19 cellular contexts compared by ENCODE assay signal in the genomic region with DNA sequence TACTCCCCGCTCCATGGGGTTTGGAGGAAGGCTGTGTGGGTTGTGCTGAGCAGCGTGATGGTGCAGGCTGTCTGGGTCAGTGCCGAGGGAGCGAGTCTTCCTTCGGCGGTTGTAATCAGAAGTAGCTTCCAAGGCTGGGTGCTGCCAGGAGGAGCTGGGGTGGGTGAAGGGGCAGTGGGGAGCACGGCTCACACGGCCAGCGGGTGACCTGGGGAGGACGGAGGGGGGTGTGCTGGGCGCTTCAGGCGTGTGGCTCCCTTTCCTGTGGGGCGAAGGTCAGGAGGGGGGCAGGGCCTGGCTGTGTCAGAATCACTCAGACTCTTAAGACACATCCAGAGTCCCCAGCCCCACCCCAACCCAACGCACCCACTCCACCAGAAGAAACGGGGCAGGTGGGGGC.
A peak's percentile ranks its signal among the peaks of the same experiment; 100 is the strongest.
DNase-seq lines count a peak whose midpoint lies in the region; ATAC-seq and TF ChIP-seq lines count a peak whose summit lies in the region.
"Had no signal": no experiment of that assay in that cellular context is flagged by ENCODE, and none has a peak within 500 bp of the region (broad histone marks: within the 10 kb centered on the region; RNA-seq: fewer than 3 reads in every experiment).

No MANE protein-coding gene starts in this region.

- CTCF ChIA-PET in HEK293T (lab: Yijun Ruan, JAX) = no interaction called here

- POLR2A ChIA-PET in HEK293T (lab: Yijun Ruan, JAX) = no interaction called here

- TF ChIP-seq EP300 in upper lobe of left lung (IDR thresholded peaks at IDR 0.05) = no peak

- H3K36me3 Mint-ChIP-seq in osteocyte (ENCODE audit: unreplicated experiment) = peaks cover 27% of the 10 kb centered on the region
- H3K36me3 Mint-ChIP-seq: memory B cell had no signal

- H3K9me3 ChIP-seq in left ventricle myocardium inferior (replicated peaks) = no peaks in the 10 kb centered on the region
- no peaks in the 10 kb centered on the region for H3K9me3 ChIP-seq in esophagus squamous epithelium
- H3K9me3 ChIP-seq in upper lobe of left lung = no peaks in the 10 kb centered on the region
- H3K9me3 ChIP-seq: A549, HAP-1, heart right ventricle, neutrophil had no signal

- 74 to 82% methylated on average over 6 to 12 of the region's 15 CpGs for WGBS in esophagus squamous epithelium, 2 donors
- WGBS in upper lobe of left lung, 2 donors = 84 to 85% methylated on average over 10 to 15 of the region's 15 CpGs

- H3K27ac ChIP-seq in left ventricle myocardium inferior (replicated peaks) (peak overlapping the region; percentile 95), esophagus squamous epithelium (peak overlapping the region; percentile 46 to 91 (median 78)), upper lobe of left lung (peak overlapping the region in 3 of 4 donors; percentile 63 to 81 (median 72))
- H3K27ac ChIP-seq: neutrophil had no signal

- DNase-seq in left ventricle myocardium inferior (no peak), cardiac septum (ENCODE audit: low spot score) (no peak), esophagus squamous epithelium (lab: John Stamatoyannopoulos, UW) (no peak), osteocyte (ENCODE audit: extremely low spot score, unreplicated experiment) (no peak), upper lobe of left lung (peak in 1 of 2 donors; percentile 58), HEK293T (ENCODE audit: extremely low spot score) (no peak), occipital lobe (lab: John Stamatoyannopoulos, UW) (no peak), SKM-1 treated with dmso at 0.1 percent for 144 hours (lab: John Stamatoyannopoulos, UW; ENCODE audit: unreplicated experiment) (no peak)
- DNase-seq: activated CD4-positive, alpha-beta T cell treated with anti-CD3 and anti-CD28 coated beads, Interleukin-2, amount 50 U/mL, for 1 hour; activated naive CD4-positive, alpha-beta T cell treated with anti-CD3 and anti-CD28 coated beads, Interleukin-2, amount 10 ng/mL, durations not matched to agents 7 days and 5 days; activated T-cell treated with anti-CD3 and anti-CD28 coated beads for 4 hours; CD4-positive, CD25-positive, alpha-beta regulatory T cell; heart right ventricle; NCI-H1436; SW 1271 had no signal

- no peaks in the 10 kb centered on the region for H3K27me3 Mint-ChIP-seq in osteocyte (ENCODE audit: unreplicated experiment)
- H3K27me3 Mint-ChIP-seq: CD4-positive, CD25-positive, alpha-beta regulatory T cell had no signal

- TF ChIP-seq CTCF in left ventricle myocardium inferior (IDR thresholded peaks at IDR 0.05; ENCODE audit: borderline replicate concordance) = no peak
- no peak for TF ChIP-seq CTCF in esophagus squamous epithelium (IDR thresholded peaks at IDR 0.05)
- no peak for TF ChIP-seq CTCF in osteocyte (IDR thresholded peaks at IDR 0.05)
- TF ChIP-seq CTCF in upper lobe of left lung (IDR thresholded peaks at IDR 0.05) = no peak

- H3K9me3 Mint-ChIP-seq in osteocyte (ENCODE audit: unreplicated experiment) = no peaks in the 10 kb centered on the region
- H3K9me3 Mint-ChIP-seq: activated naive CD4-positive, alpha-beta T cell treated with anti-CD3 and anti-CD28 coated beads, Interleukin-2, amount 10 ng/mL, durations not matched to agents 7 days and 5 days; CD4-positive, CD25-positive, alpha-beta regulatory T cell; memory B cell had no signal

- peak overlapping the region; percentile 99 for H3K27ac Mint-ChIP-seq in osteocyte (ENCODE audit: unreplicated experiment)
- H3K27ac Mint-ChIP-seq: activated naive CD4-positive, alpha-beta T cell treated with anti-CD3 and anti-CD28 coated beads, Interleukin-2, amount 10 ng/mL, durations not matched to agents 7 days and 5 days; CD4-positive, CD25-positive, alpha-beta regulatory T cell had no signal

- no peak for ATAC-seq in upper lobe of left lung (ENCODE audit: low FRiP score in 2 of 2)

- H3K4me1 Mint-ChIP-seq in osteocyte (ENCODE audit: unreplicated experiment) = peaks cover 83% of the 10 kb centered on the region
- H3K4me1 Mint-ChIP-seq: CD4-positive, CD25-positive, alpha-beta regulatory T cell had no signal

- H3K36me3 ChIP-seq in left ventricle myocardium inferior = peaks cover 16% of the 10 kb centered on the region
- H3K36me3 ChIP-seq in esophagus squamous epithelium = peaks cover 0 to 26% (median 0%) of the 10 kb centered on the region in 3 donors
- peaks cover 0 to 4% (median 1%) of the 10 kb centered on the region in 4 donors for H3K36me3 ChIP-seq in upper lobe of left lung
- H3K36me3 ChIP-seq: neutrophil had no signal

- no peak for TF ChIP-seq POLR2A in esophagus squamous epithelium (IDR thresholded peaks at IDR 0.05)
- no peak for TF ChIP-seq POLR2A in upper lobe of left lung (IDR thresholded peaks at IDR 0.05)

- H3K4me1 ChIP-seq in left ventricle myocardium inferior (peaks cover 86% of the 10 kb centered on the region), esophagus squamous epithelium (peaks cover 29 to 77% (median 43%) of the 10 kb centered on the region in 3 donors), upper lobe of left lung (peaks cover 50 to 69% (median 58%) of the 10 kb centered on the region in 4 donors)
- H3K4me1 ChIP-seq: HAP-1 had no signal

- H3K27me3 ChIP-seq in left ventricle myocardium inferior (ENCODE audit: low read depth) = no peaks in the 10 kb centered on the region
- H3K27me3 ChIP-seq in esophagus squamous epithelium = no peaks in the 10 kb centered on the region
- H3K27me3 ChIP-seq in upper lobe of left lung = no peaks in the 10 kb centered on the region

- H3K4me3 ChIP-seq in left ventricle myocardium inferior = no peak overlapping the region
- H3K4me3 ChIP-seq in esophagus squamous epithelium = no peak overlapping the region
- no peak overlapping the region for H3K4me3 ChIP-seq in upper lobe of left lung
- H3K4me3 ChIP-seq: A549, HAP-1, heart right ventricle had no signal

- intact Hi-C loops in left ventricle myocardium inferior (cut with micrococcal nuclease) = no loop called here
- intact Hi-C loops in cardiac septum (cut with DNase I) = loop anchor here (2.0 kb wide), 1 partner anchor 60 kb away; a partner anchor contains a TSS
- intact Hi-C loops in esophagus squamous epithelium (cut with DNase I) = loop anchor here (10.0 kb wide), 1 partner anchor 58 kb away; a partner anchor contains a TSS

- peak overlapping the region; percentile 63 for H3K4me3 Mint-ChIP-seq in osteocyte (ENCODE audit: unreplicated experiment)
- H3K4me3 Mint-ChIP-seq: activated naive CD4-positive, alpha-beta T cell treated with anti-CD3 and anti-CD28 coated beads, Interleukin-2, amount 10 ng/mL, durations not matched to agents 7 days and 5 days; CD4-positive, CD25-positive, alpha-beta regulatory T cell had no signal

TF ChIP-seq in HEK293T, 16 proteins besides CTCF, POLR2A, EP300 and RAD21:
- no peak for TF ChIP-seq SP1 (IDR thresholded peaks at IDR 0.05)
- TF ChIP-seq BHLHE40 (IDR thresholded peaks at IDR 0.05; ENCODE audit: borderline replicate concordance) = no peak
- TF ChIP-seq ARNT (IDR thresholded peaks at IDR 0.05) = no peak
- no peak for TF ChIP-seq FOXM1 (IDR thresholded peaks at IDR 0.05; ENCODE audit: borderline replicate concordance)
- TF ChIP-seq LEF1 (IDR thresholded peaks at IDR 0.05; ENCODE audit: borderline replicate concordance) = no peak
- TF ChIP-seq FOXA1 (IDR thresholded peaks at IDR 0.05) = no peak
- no peak for TF ChIP-seq FOXK2 (IDR thresholded peaks at IDR 0.05)
- no peak for TF ChIP-seq ELF4 (IDR thresholded peaks at IDR 0.05)
- no peak for TF ChIP-seq HDGF (IDR thresholded peaks at IDR 0.05; ENCODE audit: borderline replicate concordance)
- TF ChIP-seq TARDBP (IDR thresholded peaks at IDR 0.05) = no peak
- no peak for TF ChIP-seq SUZ12 (IDR thresholded peaks at IDR 0.05)
- TF ChIP-seq CTBP1 (IDR thresholded peaks at IDR 0.05; ENCODE audit: borderline replicate concordance) = no peak
- TF ChIP-seq, protein P1, sequence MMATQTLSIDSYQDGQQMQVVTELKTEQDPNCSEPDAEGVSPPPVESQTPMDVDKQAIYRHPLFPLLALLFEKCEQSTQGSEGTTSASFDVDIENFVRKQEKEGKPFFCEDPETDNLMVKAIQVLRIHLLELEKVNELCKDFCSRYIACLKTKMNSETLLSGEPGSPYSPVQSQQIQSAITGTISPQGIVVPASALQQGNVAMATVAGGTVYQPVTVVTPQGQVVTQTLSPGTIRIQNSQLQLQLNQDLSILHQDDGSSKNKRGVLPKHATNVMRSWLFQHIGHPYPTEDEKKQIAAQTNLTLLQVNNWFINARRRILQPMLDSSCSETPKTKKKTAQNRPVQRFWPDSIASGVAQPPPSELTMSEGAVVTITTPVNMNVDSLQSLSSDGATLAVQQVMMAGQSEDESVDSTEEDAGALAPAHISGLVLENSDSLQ (IDR thresholded peaks at IDR 0.05) = no peak
- TF ChIP-seq NFRKB (IDR thresholded peaks at IDR 0.05) = no peak
- TF ChIP-seq ZNF384 (IDR thresholded peaks at IDR 0.05) = no peak
- TF ChIP-seq L3MBTL2 (conservative IDR thresholded peaks at IDR 0.05) = no peak
